15 cellular contexts compared by ENCODE assay signal in genomic region chr1:235006132-235006721, GRCh38.
DNase-seq lines count a peak whose midpoint lies in the region; ATAC-seq lines count a peak whose summit lies in the region.
"Had no signal": no experiment of that assay in that cellular context is flagged by ENCODE, and none has a peak within 500 bp of the region (broad histone marks: within the 10 kb centered on the region; RNA-seq: fewer than 3 reads in every experiment).

No MANE protein-coding gene starts in this region.

- intact Hi-C loops in activated naive CD4-positive, alpha-beta T cell treated with anti-CD3 and anti-CD28 coated beads for 36 hours (cut with micrococcal nuclease), result no loop called here

- CTCF ChIA-PET in activated naive CD4-positive, alpha-beta T cell treated with anti-CD3 and anti-CD28 coated beads for 36 hours (lab: Charles Lee), result interaction anchor here (0.7 to 1.6 kb wide), 3 partner anchors 16 to 80 kb away, joined by 3 to 5 read pairs (median 3); no protein-coding TSS in a partner anchor

- peaks cover 13 to 14% of the 10 kb centered on the region in 2 donors for H3K9me3 Mint-ChIP-seq in activated T-cell treated with anti-CD3 and anti-CD28 coated beads, Interleukin-2, amount 50 U/mL, for 72 hours
- H3K9me3 Mint-ChIP-seq in activated naive CD4-positive, alpha-beta T cell treated with anti-CD3 and anti-CD28 coated beads for 36 hours, result peaks cover 15% of the 10 kb centered on the region
- peaks cover 16% of the 10 kb centered on the region for H3K9me3 Mint-ChIP-seq in stimulated activated naive CD8-positive, alpha-beta T cell treated with anti-CD3 and anti-CD28 coated beads, Interleukin-15, Interleukin-2, amounts not matched to agents 100 ng/mL and 50 ng/mL, for 24 hours
- H3K9me3 Mint-ChIP-seq in activated T-helper 17 cell treated with anti-CD3 and anti-CD28 coated beads, Interleukin-2, amount 50 U/mL, for 72 hours, result peaks cover 4% of the 10 kb centered on the region

- peaks cover 70% of the 10 kb centered on the region for H3K4me1 Mint-ChIP-seq in activated T-cell treated with anti-CD3 and anti-CD28 coated beads, Interleukin-2, amount 50 U/mL, for 72 hours (ENCODE audit: low read depth)
- peaks cover 71% of the 10 kb centered on the region for H3K4me1 Mint-ChIP-seq in activated naive CD4-positive, alpha-beta T cell treated with anti-CD3 and anti-CD28 coated beads for 36 hours (ENCODE audit: low read depth)
- H3K4me1 Mint-ChIP-seq in stimulated activated naive CD8-positive, alpha-beta T cell treated with anti-CD3 and anti-CD28 coated beads, Interleukin-15, Interleukin-2, amounts not matched to agents 100 ng/mL and 50 ng/mL, for 24 hours (ENCODE audit: low read depth), result peaks cover 89% of the 10 kb centered on the region
- H3K4me1 Mint-ChIP-seq in activated T-helper 17 cell treated with anti-CD3 and anti-CD28 coated beads, Interleukin-2, amount 50 U/mL, for 72 hours, result peaks cover 45% of the 10 kb centered on the region
- H3K4me1 Mint-ChIP-seq: neural crest cell had no signal

- DNase-seq in activated T-cell treated with anti-CD3 and anti-CD28 coated beads, Interleukin-2, amount 50 U/mL, for 72 hours, result peak in 1 of 2 donors; percentile 47
- DNase-seq in activated T-cell treated with anti-CD3 and anti-CD28 coated beads, Interleukin-2, amount 50 U/mL, for 48 hours, result no peak
- peak; percentile 39 for DNase-seq in activated naive CD4-positive, alpha-beta T cell treated with anti-CD3 and anti-CD28 coated beads for 36 hours
- DNase-seq: activated CD8-positive, alpha-beta memory T cell treated with anti-CD3 and anti-CD28 coated beads, Interleukin-2, amount 50 U/mL, for 48 hours; heart right ventricle; mesenchymal stem cell; NCI-H1092 treated with DMSO at 0.1 percent for 48 hours; NCI-H774; RPMI8226 had no signal

- H3K27ac Mint-ChIP-seq in activated T-cell treated with anti-CD3 and anti-CD28 coated beads, Interleukin-2, amount 50 U/mL, for 72 hours, result no peak overlapping the region
- H3K27ac Mint-ChIP-seq in activated naive CD4-positive, alpha-beta T cell treated with anti-CD3 and anti-CD28 coated beads for 36 hours, result no peak overlapping the region
- H3K27ac Mint-ChIP-seq in stimulated activated naive CD8-positive, alpha-beta T cell treated with anti-CD3 and anti-CD28 coated beads, Interleukin-15, Interleukin-2, amounts not matched to agents 100 ng/mL and 50 ng/mL, for 24 hours, result peak overlapping the region; percentile 80
- H3K27ac Mint-ChIP-seq in activated T-helper 17 cell treated with anti-CD3 and anti-CD28 coated beads, Interleukin-2, amount 50 U/mL, for 72 hours, result no peak overlapping the region

- ATAC-seq in activated T-cell treated with anti-CD3 and anti-CD28 coated beads, Interleukin-2, amount 50 U/mL, for 72 hours (replicated peaks in 1 of 2), result peak; percentile 36 to 58
- ATAC-seq in HG03354 (IDR thresholded peaks at IDR 0.05; ENCODE audit: poor library complexity, severe bottlenecking, unreplicated experiment), result peak; percentile 45
- ATAC-seq in activated T-helper 17 cell treated with anti-CD3 and anti-CD28 coated beads, Interleukin-2, amount 50 U/mL, for 72 hours (replicated peaks), result no peak
- no peak for ATAC-seq in HG03342 (IDR thresholded peaks at IDR 0.05; ENCODE audit: unreplicated experiment)
- no peak for ATAC-seq in HG02798 (IDR thresholded peaks at IDR 0.05; ENCODE audit: poor library complexity, unreplicated experiment)
- ATAC-seq: heart right ventricle had no signal

- H3K27me3 Mint-ChIP-seq in activated T-cell treated with anti-CD3 and anti-CD28 coated beads, Interleukin-2, amount 50 U/mL, for 72 hours (ENCODE audit: low read depth), result no peaks in the 10 kb centered on the region
- no peaks in the 10 kb centered on the region for H3K27me3 Mint-ChIP-seq in activated naive CD4-positive, alpha-beta T cell treated with anti-CD3 and anti-CD28 coated beads for 36 hours (ENCODE audit: low read depth)
- no peaks in the 10 kb centered on the region for H3K27me3 Mint-ChIP-seq in stimulated activated naive CD8-positive, alpha-beta T cell treated with anti-CD3 and anti-CD28 coated beads, Interleukin-15, Interleukin-2, amounts not matched to agents 100 ng/mL and 50 ng/mL, for 24 hours
- no peaks in the 10 kb centered on the region for H3K27me3 Mint-ChIP-seq in activated T-helper 17 cell treated with anti-CD3 and anti-CD28 coated beads, Interleukin-2, amount 50 U/mL, for 72 hours

- peak overlapping the region; percentile 49 to 53 for H3K4me3 Mint-ChIP-seq in activated T-cell treated with anti-CD3 and anti-CD28 coated beads, Interleukin-2, amount 50 U/mL, for 72 hours
- H3K4me3 Mint-ChIP-seq in activated naive CD4-positive, alpha-beta T cell treated with anti-CD3 and anti-CD28 coated beads for 36 hours, result no peak overlapping the region
- peak overlapping the region; percentile 38 for H3K4me3 Mint-ChIP-seq in stimulated activated naive CD8-positive, alpha-beta T cell treated with anti-CD3 and anti-CD28 coated beads, Interleukin-15, Interleukin-2, amounts not matched to agents 100 ng/mL and 50 ng/mL, for 24 hours
- H3K4me3 Mint-ChIP-seq in activated T-helper 17 cell treated with anti-CD3 and anti-CD28 coated beads, Interleukin-2, amount 50 U/mL, for 72 hours, result no peak overlapping the region
- H3K4me3 Mint-ChIP-seq: neural crest cell had no signal

- H3K36me3 Mint-ChIP-seq in activated T-cell treated with anti-CD3 and anti-CD28 coated beads, Interleukin-2, amount 50 U/mL, for 72 hours (ENCODE audit: insufficient read depth in 2 of 2), result peaks cover 32 to 36% of the 10 kb centered on the region in 2 donors
- H3K36me3 Mint-ChIP-seq in activated naive CD4-positive, alpha-beta T cell treated with anti-CD3 and anti-CD28 coated beads for 36 hours (ENCODE audit: low read depth), result peaks cover 6% of the 10 kb centered on the region
- peaks cover 11% of the 10 kb centered on the region for H3K36me3 Mint-ChIP-seq in stimulated activated naive CD8-positive, alpha-beta T cell treated with anti-CD3 and anti-CD28 coated beads, Interleukin-15, Interleukin-2, amounts not matched to agents 100 ng/mL and 50 ng/mL, for 24 hours (ENCODE audit: low read depth)
- peaks cover 7% of the 10 kb centered on the region for H3K36me3 Mint-ChIP-seq in activated T-helper 17 cell treated with anti-CD3 and anti-CD28 coated beads, Interleukin-2, amount 50 U/mL, for 72 hours (ENCODE audit: low read depth)

Comparison
In these comparisons a context has a peak if more than half of its experiments do, and no peak if none do; other contexts are left out.
1. ATAC-seq: peak in activated T-cell treated with anti-CD3 and anti-CD28 coated beads, Interleukin-2, amount 50 U/mL, for 72 hours (2 of 2) and HG03354 (single experiment); none in activated T-helper 17 cell treated with anti-CD3 and anti-CD28 coated beads, Interleukin-2, amount 50 U/mL, for 72 hours (single experiment), HG03342 (single experiment) and HG02798 (single experiment).
2. H3K4me3 Mint-ChIP-seq: peak in activated T-cell treated with anti-CD3 and anti-CD28 coated beads, Interleukin-2, amount 50 U/mL, for 72 hours (2 of 2) and stimulated activated naive CD8-positive, alpha-beta T cell treated with anti-CD3 and anti-CD28 coated beads, Interleukin-15, Interleukin-2, amounts not matched to agents 100 ng/mL and 50 ng/mL, for 24 hours (single experiment); none in activated naive CD4-positive, alpha-beta T cell treated with anti-CD3 and anti-CD28 coated beads for 36 hours (single experiment) and activated T-helper 17 cell treated with anti-CD3 and anti-CD28 coated beads, Interleukin-2, amount 50 U/mL, for 72 hours (single experiment).